Comparison of ENCODE assay signal across 34 cellular contexts in the genomic region with DNA sequence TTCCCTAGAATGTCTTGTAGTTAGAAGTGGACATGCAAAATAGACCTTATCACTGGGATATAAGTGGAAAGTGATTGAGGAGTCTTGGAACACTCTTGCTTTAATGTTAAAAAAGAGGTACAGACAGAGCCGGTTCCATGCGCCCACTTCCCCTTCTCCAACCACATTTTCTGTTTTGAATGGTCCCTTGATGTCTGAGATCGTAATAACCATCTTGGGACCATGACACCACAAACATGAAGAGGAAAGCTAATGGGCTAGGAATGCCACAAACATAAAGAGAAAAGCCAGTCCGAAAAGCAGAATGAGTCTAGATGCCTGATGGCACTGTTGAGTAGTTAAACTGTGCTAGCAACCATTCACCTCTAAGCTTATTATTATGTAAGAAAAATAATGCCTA.
"Had no signal": no experiment of that assay in that cellular context is flagged by ENCODE, and none has a peak within 500 bp of the region (broad histone marks: within the 10 kb centered on the region; RNA-seq: fewer than 3 reads in every experiment).

No MANE protein-coding gene starts in this region.

- H3K9me3 ChIP-seq: body of pancreas, breast epithelium, Peyer's patch had no signal

- H3K27ac Mint-ChIP-seq: activated CD4-positive, alpha-beta T cell treated with anti-CD3 and anti-CD28 coated beads, Interleukin-2, amount 10 ng/mL, durations not matched to agents 24 days and 14 days; activated CD8-positive, alpha-beta T cell treated with anti-CD3 and anti-CD28 coated beads for 36 hours; activated naive CD4-positive, alpha-beta T cell treated with anti-CD3 and anti-CD28 coated beads, Interleukin-2, amount 50 U/mL, for 24 hours; activated naive CD8-positive, alpha-beta T cell treated with anti-CD3 and anti-CD28 coated beads, Interleukin-2, amount 10 ng/mL, durations not matched to agents 7 days and 5 days; activated T-cell treated with anti-CD3 and anti-CD28 coated beads, Interleukin-2, amount 50 U/mL, for 72 hours; activated T-helper 17 cell treated with anti-CD3 and anti-CD28 coated beads, Interleukin-2, amount 50 U/mL, for 72 hours had no signal

- H3K27me3 ChIP-seq: adrenal gland, body of pancreas, breast epithelium, Peyer's patch had no signal

- H3K4me3 Mint-ChIP-seq: activated CD4-positive, alpha-beta T cell treated with anti-CD3 and anti-CD28 coated beads, Interleukin-2, amount 10 ng/mL, durations not matched to agents 24 days and 14 days; activated CD8-positive, alpha-beta T cell treated with anti-CD3 and anti-CD28 coated beads for 36 hours; activated naive CD4-positive, alpha-beta T cell treated with anti-CD3 and anti-CD28 coated beads, Interleukin-2, amount 50 U/mL, for 24 hours; activated naive CD8-positive, alpha-beta T cell treated with anti-CD3 and anti-CD28 coated beads, Interleukin-2, amount 10 ng/mL, durations not matched to agents 7 days and 5 days; activated T-cell treated with anti-CD3 and anti-CD28 coated beads, Interleukin-2, amount 50 U/mL, for 72 hours; activated T-helper 17 cell treated with anti-CD3 and anti-CD28 coated beads, Interleukin-2, amount 50 U/mL, for 72 hours had no signal

- H3K4me1 Mint-ChIP-seq: activated CD4-positive, alpha-beta T cell treated with anti-CD3 and anti-CD28 coated beads, Interleukin-2, amount 10 ng/mL, durations not matched to agents 24 days and 14 days; activated naive CD8-positive, alpha-beta T cell treated with anti-CD3 and anti-CD28 coated beads, Interleukin-2, amount 10 ng/mL, durations not matched to agents 7 days and 5 days; activated T-helper 17 cell treated with anti-CD3 and anti-CD28 coated beads, Interleukin-2, amount 50 U/mL, for 72 hours had no signal

- H3K4me3 ChIP-seq: adrenal gland, body of pancreas, breast epithelium, coronary artery, Peyer's patch had no signal

- FAIRE-seq: astrocyte, TTC549 had no signal

- ATAC-seq: activated CD8-positive, alpha-beta T cell treated with anti-CD3 and anti-CD28 coated beads for 36 hours; activated T-cell treated with anti-CD3 and anti-CD28 coated beads, Interleukin-2, amount 50 U/mL, for 72 hours; activated T-helper 17 cell treated with anti-CD3 and anti-CD28 coated beads, Interleukin-2, amount 50 U/mL, for 72 hours; body of pancreas; PC-3; Right ventricle myocardium inferior; SK-N-SH treated with all-trans-retinoic acid at 6 μM for 48 hours had no signal

- H3K36me3 ChIP-seq: adrenal gland, breast epithelium, Peyer's patch had no signal

- H3K4me1 ChIP-seq: adrenal gland, body of pancreas, breast epithelium, Peyer's patch had no signal

- DNase-seq: activated CD4-positive, alpha-beta T cell treated with anti-CD3 and anti-CD28 coated beads, Interleukin-2, amount 10 ng/mL, durations not matched to agents 24 days and 14 days; activated CD4-positive, alpha-beta T cell treated with anti-CD3 and anti-CD28 coated beads, Interleukin-2, amount 50 U/mL, for 4 hours; activated CD8-positive, alpha-beta T cell treated with anti-CD3 and anti-CD28 coated beads for 36 hours; activated effector memory CD4-positive, alpha-beta T cell treated with anti-CD3 and anti-CD28 coated beads, Interleukin-2, amount 50 U/mL, for 16 hours; activated naive CD4-positive, alpha-beta T cell; activated naive CD8-positive, alpha-beta T cell treated with anti-CD3 and anti-CD28 coated beads, Interleukin-2, amount 10 ng/mL, durations not matched to agents 7 days and 5 days; activated T-cell treated with anti-CD3 and anti-CD28 coated beads, Interleukin-2, amount 50 U/mL, for 1 hour; activated T-cell treated with anti-CD3 and anti-CD28 coated beads, Interleukin-2, amount 50 U/mL, for 72 hours; adrenal gland; body of pancreas; MM.1S; NCI-H1105; NCI-H1417 treated with DMSO at 0.1 percent for 48 hours; NCI-H1694; NCI-H1930; NCI-H2081 treated with DMSO at 0.1 percent for 48 hours; NCI-H226; NCI-H526; NCI-H748 treated with DMSO at 0.1 percent for 48 hours; NK-92 treated with Interleukin-12 subunit alpha and Interleukin-12 subunit beta, amount 100 ng/mL, for 24 hours; PC-3; Peyer's patch; SIG-M5; T-helper 1 cell; T-helper 2 cell; T-helper 9 cell had no signal

- H3K27me3 Mint-ChIP-seq: activated CD8-positive, alpha-beta T cell treated with anti-CD3 and anti-CD28 coated beads for 36 hours; activated naive CD4-positive, alpha-beta T cell treated with anti-CD3 and anti-CD28 coated beads, Interleukin-2, amount 50 U/mL, for 24 hours; activated T-helper 17 cell treated with anti-CD3 and anti-CD28 coated beads, Interleukin-2, amount 50 U/mL, for 72 hours had no signal
